ENCODE assay signal across 20 cellular contexts in genomic region chr2:62374301-62374960, GRCh38.
DNase-seq lines count a peak whose midpoint lies in the region; ATAC-seq and TF ChIP-seq lines count a peak whose summit lies in the region.
"Had no signal": no experiment of that assay in that cellular context is flagged by ENCODE, and none has a peak within 500 bp of the region (broad histone marks: within the 10 kb centered on the region; RNA-seq: fewer than 3 reads in every experiment).

No MANE protein-coding gene starts in this region.

- CTCF ChIA-PET in activated naive CD4-positive, alpha-beta T cell treated with anti-CD3 and anti-CD28 coated beads, Interleukin-2, amount 10 ng/mL, durations not matched to agents 7 days and 5 days (lab: Charles Lee), result no interaction called here
- CTCF ChIA-PET in activated CD8-positive, alpha-beta T cell treated with anti-CD3 and anti-CD28 coated beads for 36 hours (lab: Charles Lee), result interaction anchor here (1.0 kb wide), 1 partner anchor 159 kb away, joined by 3 read pairs; no protein-coding TSS in a partner anchor

- H2BK15ac ChIP-seq in mesenchymal stem cell (ENCODE audit: low read depth, poor library complexity, severe bottlenecking), result no peak overlapping the region

- no peak overlapping the region for H3K4me3 ChIP-seq in Karpas-422 (ENCODE audit: low read length)
- peak overlapping the region; percentile 34 for H3K4me3 ChIP-seq in endodermal cell (ENCODE audit: low read length)
- H3K4me3 ChIP-seq in mesenchymal stem cell (ENCODE audit: insufficient read depth in 1 of 2, low read depth in 1 of 2, low read length in 2 of 2), result no peak overlapping the region
- H3K4me3 ChIP-seq: Peyer's patch had no signal

- H3K14ac ChIP-seq in mesenchymal stem cell (ENCODE audit: low read length in 2 of 2), result no peak overlapping the region

- H3K79me1 ChIP-seq in mesenchymal stem cell (replicated peaks; ENCODE audit: low read length, poor library complexity, severe bottlenecking), result no peaks in the 10 kb centered on the region

- no peaks in the 10 kb centered on the region; the same call in 1 of the 2 replicates for H3K36me3 ChIP-seq in Karpas-422 (ENCODE audit: insufficient read depth, low read length)
- H3K36me3 ChIP-seq in endodermal cell (ENCODE audit: control insufficient read depth, insufficient read depth, low read length), result no peaks in the 10 kb centered on the region
- no peaks in the 10 kb centered on the region for H3K36me3 ChIP-seq in mesenchymal stem cell (ENCODE audit: control insufficient read depth in 1 of 2, insufficient read depth in 2 of 2, low read depth in 1 of 2, low read length in 2 of 2)
- H3K36me3 ChIP-seq: Peyer's patch had no signal

- H2AFZ ChIP-seq in Karpas-422 (ENCODE audit: low read length) (no peak overlapping the region), mesenchymal stem cell (ENCODE audit: low read depth, low read length) (no peak overlapping the region)

- no peak overlapping the region for H3K23ac ChIP-seq in mesenchymal stem cell (ENCODE audit: low read length in 2 of 2)

- H3K4me1 Mint-ChIP-seq in activated naive CD4-positive, alpha-beta T cell treated with anti-CD3 and anti-CD28 coated beads, Interleukin-2, amount 10 ng/mL, durations not matched to agents 7 days and 5 days, result no peaks in the 10 kb centered on the region
- peaks cover 13% of the 10 kb centered on the region for H3K4me1 Mint-ChIP-seq in endodermal cell
- no peaks in the 10 kb centered on the region for H3K4me1 Mint-ChIP-seq in activated CD8-positive, alpha-beta T cell treated with anti-CD3 and anti-CD28 coated beads for 36 hours (ENCODE audit: low read depth)

- no peak for ATAC-seq in activated CD8-positive, alpha-beta T cell treated with anti-CD3 and anti-CD28 coated beads for 36 hours

- no peak overlapping the region for H2BK12ac ChIP-seq in mesenchymal stem cell (ENCODE audit: low read length in 2 of 2)

- H3K27ac Mint-ChIP-seq in activated naive CD4-positive, alpha-beta T cell treated with anti-CD3 and anti-CD28 coated beads, Interleukin-2, amount 10 ng/mL, durations not matched to agents 7 days and 5 days, result peak overlapping the region; percentile 35
- H3K27ac Mint-ChIP-seq in endodermal cell, result no peak overlapping the region
- H3K27ac Mint-ChIP-seq in activated CD8-positive, alpha-beta T cell treated with anti-CD3 and anti-CD28 coated beads for 36 hours, result no peak overlapping the region

- H4K8ac ChIP-seq in mesenchymal stem cell (ENCODE audit: low read length), result no peak overlapping the region

- H3K4ac ChIP-seq in mesenchymal stem cell (ENCODE audit: low read depth in 1 of 2, low read length in 2 of 2), result no peak overlapping the region

- TF ChIP-seq CTCF in endodermal cell (conservative IDR thresholded peaks at IDR 0.05), result no peak
- TF ChIP-seq CTCF in activated CD8-positive, alpha-beta T cell treated with anti-CD3 and anti-CD28 coated beads for 36 hours (IDR thresholded peaks at IDR 0.05), result no peak

- no peak overlapping the region for H3K18ac ChIP-seq in mesenchymal stem cell (ENCODE audit: low read depth in 1 of 2, low read length in 2 of 2)

- H4K20me1 ChIP-seq in Karpas-422 (ENCODE audit: insufficient read depth, low read depth, low read length), result no peaks in the 10 kb centered on the region

- H2AK5ac ChIP-seq in mesenchymal stem cell (ENCODE audit: low read length, severe bottlenecking), result no peak overlapping the region

- H3K4me3 Mint-ChIP-seq in activated naive CD4-positive, alpha-beta T cell treated with anti-CD3 and anti-CD28 coated beads, Interleukin-2, amount 10 ng/mL, durations not matched to agents 7 days and 5 days, result no peak overlapping the region
- H3K4me3 Mint-ChIP-seq in endodermal cell, result no peak overlapping the region
- H3K4me3 Mint-ChIP-seq in activated CD8-positive, alpha-beta T cell treated with anti-CD3 and anti-CD28 coated beads for 36 hours, result no peak overlapping the region

- H3K9me3 Mint-ChIP-seq in activated naive CD4-positive, alpha-beta T cell treated with anti-CD3 and anti-CD28 coated beads, Interleukin-2, amount 10 ng/mL, durations not matched to agents 7 days and 5 days, result peaks cover 8% of the 10 kb centered on the region
- H3K9me3 Mint-ChIP-seq in endodermal cell, result peaks cover 34% of the 10 kb centered on the region
- H3K9me3 Mint-ChIP-seq in activated CD8-positive, alpha-beta T cell treated with anti-CD3 and anti-CD28 coated beads for 36 hours, result peaks cover 8% of the 10 kb centered on the region

- POLR2A ChIA-PET in activated CD8-positive, alpha-beta T cell treated with anti-CD3 and anti-CD28 coated beads for 36 hours (lab: Charles Lee), result no interaction called here

- intact Hi-C loops in activated CD8-positive, alpha-beta T cell treated with anti-CD3 and anti-CD28 coated beads for 36 hours (cut with micrococcal nuclease), result no loop called here

- no peak overlapping the region for H2BK120ac ChIP-seq in mesenchymal stem cell (ENCODE audit: low read depth, low read length)

- H3K27me3 ChIP-seq in Karpas-422 (ENCODE audit: low read length) (peaks cover 5% of the 10 kb centered on the region; the same call in 1 of the 2 replicates), endodermal cell (ENCODE audit: control insufficient read depth, insufficient read depth, low read length, poor library complexity, severe bottlenecking) (peaks cover 28% of the 10 kb centered on the region), mesenchymal stem cell (ENCODE audit: control insufficient read depth in 1 of 2, insufficient read depth in 1 of 2, low read length in 2 of 2) (no peaks in the 10 kb centered on the region)
- H3K27me3 ChIP-seq: Peyer's patch had no signal

- H3K79me2 ChIP-seq in Karpas-422 (ENCODE audit: low read length), result no peaks in the 10 kb centered on the region

- H3K36me3 Mint-ChIP-seq in activated naive CD4-positive, alpha-beta T cell treated with anti-CD3 and anti-CD28 coated beads, Interleukin-2, amount 10 ng/mL, durations not matched to agents 7 days and 5 days, result no peaks in the 10 kb centered on the region
- H3K36me3 Mint-ChIP-seq in endodermal cell (ENCODE audit: low read depth), result peaks cover 10% of the 10 kb centered on the region
- H3K36me3 Mint-ChIP-seq in activated CD8-positive, alpha-beta T cell treated with anti-CD3 and anti-CD28 coated beads for 36 hours (ENCODE audit: low read depth), result no peaks in the 10 kb centered on the region

- H3K9ac ChIP-seq in Karpas-422 (ENCODE audit: low read length) (no peak overlapping the region), endodermal cell (ENCODE audit: extremely low read depth, low read length, poor library complexity, severe bottlenecking) (no peak overlapping the region), mesenchymal stem cell (ENCODE audit: low read length) (no peak overlapping the region)

- H3K4me2 ChIP-seq in Karpas-422 (ENCODE audit: low read depth, low read length, poor library complexity, severe bottlenecking), result no peak overlapping the region
- no peak overlapping the region for H3K4me2 ChIP-seq in mesenchymal stem cell (ENCODE audit: low read length, poor library complexity, severe bottlenecking)

- 0 out of 2 replicates have a peak, but pooled peaks cover 3% of the 10 kb centered on the region for H3K9me2 ChIP-seq in Karpas-422 (replicated peaks; ENCODE audit: insufficient read depth, low read length)

- no peak overlapping the region for H3K27ac ChIP-seq in Karpas-422 (ENCODE audit: low read length)
- H3K27ac ChIP-seq in endodermal cell (ENCODE audit: low read depth, low read length), result no peak overlapping the region
- H3K27ac ChIP-seq in mesenchymal stem cell (ENCODE audit: low read length, poor library complexity, severe bottlenecking), result no peak overlapping the region
- H3K27ac ChIP-seq: Peyer's patch had no signal

- peaks cover 4% of the 10 kb centered on the region for H3K27me3 Mint-ChIP-seq in activated naive CD4-positive, alpha-beta T cell treated with anti-CD3 and anti-CD28 coated beads, Interleukin-2, amount 10 ng/mL, durations not matched to agents 7 days and 5 days
- H3K27me3 Mint-ChIP-seq in endodermal cell (ENCODE audit: insufficient read depth), result peaks cover 87% of the 10 kb centered on the region
- H3K27me3 Mint-ChIP-seq in activated CD8-positive, alpha-beta T cell treated with anti-CD3 and anti-CD28 coated beads for 36 hours, result no peaks in the 10 kb centered on the region

- no peak for DNase-seq in activated naive CD4-positive, alpha-beta T cell treated with anti-CD3 and anti-CD28 coated beads, Interleukin-2, amount 10 ng/mL, durations not matched to agents 7 days and 5 days
- no peak for DNase-seq in activated naive CD4-positive, alpha-beta T cell treated with anti-CD3 and anti-CD28 coated beads, Interleukin-2, amount 50 U/mL, for 16 hours
- DNase-seq in Karpas-422, result peak; percentile 21
- DNase-seq in endodermal cell, result no peak
- DNase-seq in SKM-1 treated with dmso at 0.1 percent for 144 hours (lab: John Stamatoyannopoulos, UW; ENCODE audit: unreplicated experiment), result no peak
- DNase-seq in UCSD-AML1 (lab: John Stamatoyannopoulos, UW; ENCODE audit: unreplicated experiment), result no peak
- no peak for DNase-seq in mesenchymal stem cell
- no peak for DNase-seq in activated CD8-positive, alpha-beta T cell treated with anti-CD3 and anti-CD28 coated beads for 36 hours
- DNase-seq: 8988T, Calu3, DMS153, GOT3, HCEC 1CT, KG1, NCI-H1092, NCI-H1417 treated with DMSO at 0.1 percent for 48 hours, NCI-H1694 treated with DMSO at 0.1 percent for 48 hours, NCI-H2227 treated with DMSO at 0.1 percent for 48 hours, Peyer's patch, SHP77 treated with DMSO at 0.1 percent for 48 hours had no signal

- H2BK5ac ChIP-seq in mesenchymal stem cell (ENCODE audit: low read depth, low read length, poor library complexity, severe bottlenecking), result no peak overlapping the region

- peaks cover 9% of the 10 kb centered on the region for H3K9me3 ChIP-seq in Karpas-422 (ENCODE audit: low read length)
- H3K9me3 ChIP-seq in endodermal cell (ENCODE audit: control insufficient read depth, low read length), result peaks cover 54% of the 10 kb centered on the region
- H3K9me3 ChIP-seq in mesenchymal stem cell (ENCODE audit: control insufficient read depth, low read length), result peaks cover 27% of the 10 kb centered on the region

- H4K91ac ChIP-seq in mesenchymal stem cell (ENCODE audit: low read length), result no peak overlapping the region

- H3K4me1 ChIP-seq in Karpas-422 (ENCODE audit: low read length) (no peaks in the 10 kb centered on the region), endodermal cell (ENCODE audit: control insufficient read depth, insufficient read depth, low read length) (no peaks in the 10 kb centered on the region), mesenchymal stem cell (ENCODE audit: control insufficient read depth, insufficient read depth, low read depth, low read length) (peaks cover 6% of the 10 kb centered on the region)
- H3K4me1 ChIP-seq: Peyer's patch had no signal
